ENCODE assay signal across 8 cellular contexts in genomic region chr16:20849587-20850390, GRCh38. TPM values are rescaled to one million over a fixed set of nuclear protein-coding genes. Genes with fewer than 3 reads are reported as not detected.
DNase-seq lines count a peak whose midpoint lies in the region; ATAC-seq and TF ChIP-seq lines count a peak whose summit lies in the region.

No MANE protein-coding gene starts in this region.

- peak overlapping the region; percentile 68 to 87 (median 85) for H3K27ac ChIP-seq in gastroesophageal sphincter
- peak overlapping the region; percentile 3 for H3K27ac ChIP-seq in parathyroid adenoma

- H3K9me3 ChIP-seq in gastroesophageal sphincter = no peaks in the 10 kb centered on the region
- H3K9me3 ChIP-seq in parathyroid adenoma (ENCODE audit: control insufficient read depth, low read length) = no peaks in the 10 kb centered on the region

- ATAC-seq in gastroesophageal sphincter = no peak
- no peak for ATAC-seq in HG02763 (IDR thresholded peaks at IDR 0.05; ENCODE audit: unreplicated experiment)

- H3K4me2 ChIP-seq in parathyroid adenoma (ENCODE audit: low read length) = peak overlapping the region; percentile 46

- H3K36me3 ChIP-seq in gastroesophageal sphincter (peaks cover 0 to 5% of the 10 kb centered on the region in 2 donors), parathyroid adenoma (ENCODE audit: control insufficient read depth, insufficient read depth, low read length) (no peaks in the 10 kb centered on the region)

- H3K79me2 ChIP-seq in parathyroid adenoma = no peaks in the 10 kb centered on the region

- peak; percentile 95 to 99 (median 98) for TF ChIP-seq CTCF in gastroesophageal sphincter (IDR thresholded peaks at IDR 0.05)
- TF ChIP-seq CTCF in parathyroid adenoma (IDR thresholded peaks at IDR 0.05) = peak; percentile 99
- peak; percentile 97 for TF ChIP-seq CTCF in type B pancreatic cell (conservative IDR thresholded peaks at IDR 0.05)

- peak overlapping the region; percentile 40 for H3K27ac Mint-ChIP-seq in type B pancreatic cell

- H2AFZ ChIP-seq in parathyroid adenoma = no peak overlapping the region

- peak; percentile 95 for TF ChIP-seq RAD21 in Ishikawa (IDR thresholded peaks at IDR 0.05; ENCODE audit: low read depth)

- H3K27me3 Mint-ChIP-seq in type B pancreatic cell = no peaks in the 10 kb centered on the region

- TF ChIP-seq EP300 in Ishikawa (IDR thresholded peaks at IDR 0.05; ENCODE audit: borderline replicate concordance) (no peak), gastroesophageal sphincter (IDR thresholded peaks at IDR 0.05) (no peak)

- H3K4me1 Mint-ChIP-seq in type B pancreatic cell (ENCODE audit: unreplicated experiment) = peaks cover 5% of the 10 kb centered on the region

- H3K9me3 Mint-ChIP-seq in type B pancreatic cell = no peaks in the 10 kb centered on the region

- H3K4me1 ChIP-seq in gastroesophageal sphincter = peaks cover 32 to 49% (median 33%) of the 10 kb centered on the region in 3 donors
- peaks cover 20% of the 10 kb centered on the region for H3K4me1 ChIP-seq in parathyroid adenoma

- no peak overlapping the region for H3K4me3 Mint-ChIP-seq in type B pancreatic cell

- WGBS in gastroesophageal sphincter (ENCODE audit: low coverage in 1 of 2), 2 donors = 37 to 46% methylated on average over 6 of the region's 6 CpGs

- H3K36me3 Mint-ChIP-seq in type B pancreatic cell = peaks cover 5% of the 10 kb centered on the region

- no peak overlapping the region for H3K4me3 ChIP-seq in gastroesophageal sphincter
- H3K4me3 ChIP-seq in parathyroid adenoma (ENCODE audit: low read depth, low read length) = no peak overlapping the region

- peak; percentile 80 for DNase-seq in DMS 273 (lab: John Stamatoyannopoulos, UW; ENCODE audit: unreplicated experiment)
- DNase-seq in SK-N-DZ (ENCODE audit: low spot score) = peak; percentile 52
- DNase-seq in activated effector memory CD4-positive, alpha-beta T cell treated with anti-CD3 and anti-CD28 coated beads, Interleukin-2, amount 50 U/mL, for 16 hours = peak; percentile 87
- DNase-seq in type B pancreatic cell (ENCODE audit: extremely low spot score, unreplicated experiment) = peak; percentile 72

- H3K27me3 ChIP-seq in gastroesophageal sphincter = no peaks in the 10 kb centered on the region
- no peaks in the 10 kb centered on the region for H3K27me3 ChIP-seq in parathyroid adenoma (ENCODE audit: control insufficient read depth, insufficient read depth, low read length)

- TF ChIP-seq POLR2A in gastroesophageal sphincter (IDR thresholded peaks at IDR 0.05) = no peak

- H3K9ac ChIP-seq in parathyroid adenoma = no peak overlapping the region

TF ChIP-seq in Ishikawa, 13 proteins besides CTCF, POLR2A, EP300 and RAD21:
- TF ChIP-seq EGR1 (IDR thresholded peaks at IDR 0.05) (no peak), NFIC (IDR thresholded peaks at IDR 0.05) (no peak), TAF1 (IDR thresholded peaks at IDR 0.05; ENCODE audit: low read depth) (no peak), CEBPB (IDR thresholded peaks at IDR 0.05) (peak; percentile 25; the same call in 1 of the 2 replicates), REST (IDR thresholded peaks at IDR 0.05; ENCODE audit: low read depth) (no peak), ZBTB7A (IDR thresholded peaks at IDR 0.05; ENCODE audit: low read depth) (no peak)

RNA-seq across cellular contexts. Expression of gene REXO5, which starts 43.5 kb away (rescaled TPM):
- 22.2 and 27.1 TPM in 2 replicates for polyA plus RNA-seq in SK-N-DZ (2014; cell fraction: cytosol; rRNA removed)
- 36.4 and 37.5 TPM in 2 replicates for polyA plus RNA-seq in SK-N-DZ (2014; cell fraction: nucleus; rRNA removed)
- total RNA-seq in gastroesophageal sphincter (1 to 10 TPM; 2.2 to 6.9 (median 3.7) TPM), type B pancreatic cell (ENCODE audit: low replicate concordance) (4.5 and 8.2 TPM in 2 replicates)

RNA-seq across cellular contexts. Expression of gene ERI2, which starts 43.5 kb away (rescaled TPM):
- polyA plus RNA-seq in SK-N-DZ (2014; cell fraction: cytosol; rRNA removed) = 40.2 and 46.3 TPM in 2 replicates
- polyA plus RNA-seq in SK-N-DZ (2014; cell fraction: nucleus; rRNA removed) = 82.9 and 97.6 TPM in 2 replicates
- 10 to 100 TPM in 3 of 4 donors, 1 to 10 TPM in 1; 7.7 to 21.8 (median 12.2) TPM for total RNA-seq in gastroesophageal sphincter
- 27.7 and 35.9 TPM in 2 replicates for total RNA-seq in type B pancreatic cell (ENCODE audit: low replicate concordance)

RNA-seq across cellular contexts. Expression of gene DCUN1D3, which starts 50.4 kb away (rescaled TPM):
- 4.4 and 7.9 TPM in 2 replicates for polyA plus RNA-seq in SK-N-DZ (2014; cell fraction: cytosol; rRNA removed)
- 5.9 and 6.6 TPM in 2 replicates for polyA plus RNA-seq in SK-N-DZ (2014; cell fraction: nucleus; rRNA removed)
- total RNA-seq in gastroesophageal sphincter (10 to 100 TPM; 28.6 to 35.7 (median 33.5) TPM), type B pancreatic cell (ENCODE audit: low replicate concordance) (12.9 and 13.5 TPM in 2 replicates)

RNA-seq across cellular contexts. Expression of gene LYRM1, which starts 50.8 kb away (rescaled TPM):
- 36.6 and 48.7 TPM in 2 replicates for polyA plus RNA-seq in SK-N-DZ (2014; cell fraction: cytosol; rRNA removed)
- 22.8 and 33.8 TPM in 2 replicates for polyA plus RNA-seq in SK-N-DZ (2014; cell fraction: nucleus; rRNA removed)
- total RNA-seq in gastroesophageal sphincter (10 to 100 TPM; 54.3 to 88.7 (median 58.7) TPM), type B pancreatic cell (ENCODE audit: low replicate concordance) (30.6 and 31.7 TPM in 2 replicates)
